ENCODE assay signal across 1 cellular context in the genomic region with DNA sequence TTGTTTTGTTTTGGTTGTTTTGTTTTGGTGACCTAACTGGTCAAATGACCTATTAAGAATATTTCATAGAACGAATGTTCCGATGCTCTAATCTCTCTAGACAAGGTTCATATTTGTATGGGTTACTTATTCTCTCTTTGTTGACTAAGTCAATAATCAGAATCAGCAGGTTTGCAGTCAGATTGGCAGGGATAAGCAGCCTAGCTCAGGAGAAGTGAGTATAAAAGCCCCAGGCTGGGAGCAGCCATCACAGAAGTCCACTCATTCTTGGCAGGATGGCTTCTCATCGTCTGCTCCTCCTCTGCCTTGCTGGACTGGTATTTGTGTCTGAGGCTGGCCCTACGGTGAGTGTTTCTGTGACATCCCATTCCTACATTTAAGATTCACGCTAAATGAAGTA.
A peak's percentile ranks its signal among the peaks of the same experiment; 100 is the strongest.
TF ChIP-seq lines count a peak whose summit lies in the region.

A gene (plus strand): TSS at position 250 of the 400 bp plus-strand sequence. CDS start 26 bp downstream, at position 276.

TF ChIP-seq in HepG2, 621 proteins besides CTCF, POLR2A, EP300 and RAD21 (continued from another document):
- TF ChIP-seq, protein P1, sequence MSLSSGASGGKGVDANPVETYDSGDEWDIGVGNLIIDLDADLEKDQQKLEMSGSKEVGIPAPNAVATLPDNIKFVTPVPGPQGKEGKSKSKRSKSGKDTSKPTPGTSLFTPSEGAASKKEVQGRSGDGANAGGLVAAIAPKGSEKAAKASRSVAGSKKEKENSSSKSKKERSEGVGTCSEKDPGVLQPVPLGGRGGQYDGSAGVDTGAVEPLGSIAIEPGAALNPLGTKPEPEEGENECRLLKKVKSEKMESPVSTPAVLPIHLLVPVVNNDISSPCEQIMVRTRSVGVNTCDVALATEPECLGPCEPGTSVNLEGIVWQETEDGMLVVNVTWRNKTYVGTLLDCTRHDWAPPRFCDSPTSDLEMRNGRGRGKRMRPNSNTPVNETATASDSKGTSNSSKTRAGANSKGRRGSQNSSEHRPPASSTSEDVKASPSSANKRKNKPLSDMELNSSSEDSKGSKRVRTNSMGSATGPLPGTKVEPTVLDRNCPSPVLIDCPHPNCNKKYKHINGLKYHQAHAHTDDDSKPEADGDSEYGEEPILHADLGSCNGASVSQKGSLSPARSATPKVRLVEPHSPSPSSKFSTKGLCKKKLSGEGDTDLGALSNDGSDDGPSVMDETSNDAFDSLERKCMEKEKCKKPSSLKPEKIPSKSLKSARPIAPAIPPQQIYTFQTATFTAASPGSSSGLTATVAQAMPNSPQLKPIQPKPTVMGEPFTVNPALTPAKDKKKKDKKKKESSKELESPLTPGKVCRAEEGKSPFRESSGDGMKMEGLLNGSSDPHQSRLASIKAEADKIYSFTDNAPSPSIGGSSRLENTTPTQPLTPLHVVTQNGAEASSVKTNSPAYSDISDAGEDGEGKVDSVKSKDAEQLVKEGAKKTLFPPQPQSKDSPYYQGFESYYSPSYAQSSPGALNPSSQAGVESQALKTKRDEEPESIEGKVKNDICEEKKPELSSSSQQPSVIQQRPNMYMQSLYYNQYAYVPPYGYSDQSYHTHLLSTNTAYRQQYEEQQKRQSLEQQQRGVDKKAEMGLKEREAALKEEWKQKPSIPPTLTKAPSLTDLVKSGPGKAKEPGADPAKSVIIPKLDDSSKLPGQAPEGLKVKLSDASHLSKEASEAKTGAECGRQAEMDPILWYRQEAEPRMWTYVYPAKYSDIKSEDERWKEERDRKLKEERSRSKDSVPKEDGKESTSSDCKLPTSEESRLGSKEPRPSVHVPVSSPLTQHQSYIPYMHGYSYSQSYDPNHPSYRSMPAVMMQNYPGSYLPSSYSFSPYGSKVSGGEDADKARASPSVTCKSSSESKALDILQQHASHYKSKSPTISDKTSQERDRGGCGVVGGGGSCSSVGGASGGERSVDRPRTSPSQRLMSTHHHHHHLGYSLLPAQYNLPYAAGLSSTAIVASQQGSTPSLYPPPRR (CRISPR knock-in tag; IDR thresholded peaks at IDR 0.05; ENCODE audit: borderline replicate concordance) = peak; percentile 89; the same call in 1 of the 2 replicates
- TF ChIP-seq ZNF138 (CRISPR knock-in tag; IDR thresholded peaks at IDR 0.05; ENCODE audit: low read depth) = no peak
- TF ChIP-seq ZNF558 (CRISPR knock-in tag; IDR thresholded peaks at IDR 0.05; ENCODE audit: borderline replicate concordance) = no peak
- 0 out of 2 replicates have a peak, but pooled peaks have one; percentile 65 for TF ChIP-seq RCOR2 (CRISPR knock-in tag; IDR thresholded peaks at IDR 0.05)
- TF ChIP-seq, protein P2, sequence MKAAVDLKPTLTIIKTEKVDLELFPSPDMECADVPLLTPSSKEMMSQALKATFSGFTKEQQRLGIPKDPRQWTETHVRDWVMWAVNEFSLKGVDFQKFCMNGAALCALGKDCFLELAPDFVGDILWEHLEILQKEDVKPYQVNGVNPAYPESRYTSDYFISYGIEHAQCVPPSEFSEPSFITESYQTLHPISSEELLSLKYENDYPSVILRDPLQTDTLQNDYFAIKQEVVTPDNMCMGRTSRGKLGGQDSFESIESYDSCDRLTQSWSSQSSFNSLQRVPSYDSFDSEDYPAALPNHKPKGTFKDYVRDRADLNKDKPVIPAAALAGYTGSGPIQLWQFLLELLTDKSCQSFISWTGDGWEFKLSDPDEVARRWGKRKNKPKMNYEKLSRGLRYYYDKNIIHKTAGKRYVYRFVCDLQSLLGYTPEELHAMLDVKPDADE (CRISPR knock-in tag; IDR thresholded peaks at IDR 0.05) = no peak
- no peak; the same call in 1 of the 2 replicates for TF ChIP-seq GATAD1 (CRISPR knock-in tag; IDR thresholded peaks at IDR 0.05)
- TF ChIP-seq CBX5 (CRISPR knock-in tag; IDR thresholded peaks at IDR 0.05; ENCODE audit: borderline replicate concordance) = peak; percentile 45; the same call in 1 of the 2 replicates
- TF ChIP-seq ZIK1 (CRISPR knock-in tag; IDR thresholded peaks at IDR 0.05; ENCODE audit: borderline replicate concordance, low read depth) = no peak
- TF ChIP-seq NFIC (IDR thresholded peaks at IDR 0.05; ENCODE audit: low read length) = peak; percentile 64; the same call in 1 of the 2 replicates
- TF ChIP-seq, protein P3, sequence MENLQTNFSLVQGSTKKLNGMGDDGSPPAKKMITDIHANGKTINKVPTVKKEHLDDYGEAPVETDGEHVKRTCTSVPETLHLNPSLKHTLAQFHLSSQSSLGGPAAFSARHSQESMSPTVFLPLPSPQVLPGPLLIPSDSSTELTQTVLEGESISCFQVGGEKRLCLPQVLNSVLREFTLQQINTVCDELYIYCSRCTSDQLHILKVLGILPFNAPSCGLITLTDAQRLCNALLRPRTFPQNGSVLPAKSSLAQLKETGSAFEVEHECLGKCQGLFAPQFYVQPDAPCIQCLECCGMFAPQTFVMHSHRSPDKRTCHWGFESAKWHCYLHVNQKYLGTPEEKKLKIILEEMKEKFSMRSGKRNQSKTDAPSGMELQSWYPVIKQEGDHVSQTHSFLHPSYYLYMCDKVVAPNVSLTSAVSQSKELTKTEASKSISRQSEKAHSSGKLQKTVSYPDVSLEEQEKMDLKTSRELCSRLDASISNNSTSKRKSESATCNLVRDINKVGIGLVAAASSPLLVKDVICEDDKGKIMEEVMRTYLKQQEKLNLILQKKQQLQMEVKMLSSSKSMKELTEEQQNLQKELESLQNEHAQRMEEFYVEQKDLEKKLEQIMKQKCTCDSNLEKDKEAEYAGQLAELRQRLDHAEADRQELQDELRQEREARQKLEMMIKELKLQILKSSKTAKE (CRISPR knock-in tag; IDR thresholded peaks at IDR 0.05; ENCODE audit: borderline replicate concordance) = no peak
- no peak for TF ChIP-seq ZNF883 (CRISPR knock-in tag; IDR thresholded peaks at IDR 0.05; ENCODE audit: not compliant biosample characterization)
- TF ChIP-seq ZNF891 (CRISPR knock-in tag; IDR thresholded peaks at IDR 0.05) = no peak
- no peak for TF ChIP-seq NONO (IDR thresholded peaks at IDR 0.05)
- TF ChIP-seq NONO (CRISPR knock-in tag; conservative IDR thresholded peaks at IDR 0.05) = no peak
- TF ChIP-seq ZFYVE20 (CRISPR knock-in tag; IDR thresholded peaks at IDR 0.05; ENCODE audit: borderline replicate concordance, low read depth) = no peak
- TF ChIP-seq ZNF136 (CRISPR knock-in tag; IDR thresholded peaks at IDR 0.05; ENCODE audit: low read depth) = no peak
- TF ChIP-seq SMARCC2 (IDR thresholded peaks at IDR 0.05) = no peak
- TF ChIP-seq SP5 (CRISPR knock-in tag; IDR thresholded peaks at IDR 0.05; ENCODE audit: borderline replicate concordance, low read depth) = no peak
- TF ChIP-seq MED8 (CRISPR knock-in tag; IDR thresholded peaks at IDR 0.05; ENCODE audit: insufficient replicate concordance) = peak; percentile 34
- TF ChIP-seq PCBP1 (IDR thresholded peaks at IDR 0.05; ENCODE audit: borderline replicate concordance, low read depth, low read length) = no peak
- TF ChIP-seq TRIM24 (CRISPR knock-in tag; IDR thresholded peaks at IDR 0.05) = no peak
- TF ChIP-seq ZNF121 (CRISPR knock-in tag; IDR thresholded peaks at IDR 0.05) = no peak
- TF ChIP-seq REPIN1 (CRISPR knock-in tag; IDR thresholded peaks at IDR 0.05; ENCODE audit: borderline replicate concordance, low read depth) = peak; percentile 71; the same call in 1 of the 2 replicates
- TF ChIP-seq PAWR (CRISPR knock-in tag; IDR thresholded peaks at IDR 0.05; ENCODE audit: borderline replicate concordance) = no peak
- no peak for TF ChIP-seq ZMAT3 (CRISPR knock-in tag; conservative IDR thresholded peaks at IDR 0.05)
- TF ChIP-seq, protein P4, sequence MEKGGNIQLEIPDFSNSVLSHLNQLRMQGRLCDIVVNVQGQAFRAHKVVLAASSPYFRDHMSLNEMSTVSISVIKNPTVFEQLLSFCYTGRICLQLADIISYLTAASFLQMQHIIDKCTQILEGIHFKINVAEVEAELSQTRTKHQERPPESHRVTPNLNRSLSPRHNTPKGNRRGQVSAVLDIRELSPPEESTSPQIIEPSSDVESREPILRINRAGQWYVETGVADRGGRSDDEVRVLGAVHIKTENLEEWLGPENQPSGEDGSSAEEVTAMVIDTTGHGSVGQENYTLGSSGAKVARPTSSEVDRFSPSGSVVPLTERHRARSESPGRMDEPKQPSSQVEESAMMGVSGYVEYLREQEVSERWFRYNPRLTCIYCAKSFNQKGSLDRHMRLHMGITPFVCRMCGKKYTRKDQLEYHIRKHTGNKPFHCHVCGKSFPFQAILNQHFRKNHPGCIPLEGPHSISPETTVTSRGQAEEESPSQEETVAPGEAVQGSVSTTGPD (CRISPR knock-in tag; IDR thresholded peaks at IDR 0.05) = no peak
- peak; percentile 73; the same call in 1 of the 2 replicates for TF ChIP-seq BORCS8-MEF2B (CRISPR knock-in tag; IDR thresholded peaks at IDR 0.05)
- TF ChIP-seq SRY (CRISPR knock-in tag; IDR thresholded peaks at IDR 0.05) = no peak
- TF ChIP-seq, protein P5, sequence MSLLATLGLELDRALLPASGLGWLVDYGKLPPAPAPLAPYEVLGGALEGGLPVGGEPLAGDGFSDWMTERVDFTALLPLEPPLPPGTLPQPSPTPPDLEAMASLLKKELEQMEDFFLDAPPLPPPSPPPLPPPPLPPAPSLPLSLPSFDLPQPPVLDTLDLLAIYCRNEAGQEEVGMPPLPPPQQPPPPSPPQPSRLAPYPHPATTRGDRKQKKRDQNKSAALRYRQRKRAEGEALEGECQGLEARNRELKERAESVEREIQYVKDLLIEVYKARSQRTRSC (CRISPR knock-in tag; IDR thresholded peaks at IDR 0.05; ENCODE audit: low read depth) = no peak
- TF ChIP-seq, protein P6, sequence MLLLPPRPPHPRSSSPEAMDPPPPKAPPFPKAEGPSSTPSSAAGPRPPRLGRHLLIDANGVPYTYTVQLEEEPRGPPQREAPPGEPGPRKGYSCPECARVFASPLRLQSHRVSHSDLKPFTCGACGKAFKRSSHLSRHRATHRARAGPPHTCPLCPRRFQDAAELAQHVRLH (CRISPR knock-in tag; IDR thresholded peaks at IDR 0.05; ENCODE audit: borderline replicate concordance, low read depth) = 0 out of 2 replicates have a peak, but pooled peaks have one; percentile 54
- TF ChIP-seq, protein P7, sequence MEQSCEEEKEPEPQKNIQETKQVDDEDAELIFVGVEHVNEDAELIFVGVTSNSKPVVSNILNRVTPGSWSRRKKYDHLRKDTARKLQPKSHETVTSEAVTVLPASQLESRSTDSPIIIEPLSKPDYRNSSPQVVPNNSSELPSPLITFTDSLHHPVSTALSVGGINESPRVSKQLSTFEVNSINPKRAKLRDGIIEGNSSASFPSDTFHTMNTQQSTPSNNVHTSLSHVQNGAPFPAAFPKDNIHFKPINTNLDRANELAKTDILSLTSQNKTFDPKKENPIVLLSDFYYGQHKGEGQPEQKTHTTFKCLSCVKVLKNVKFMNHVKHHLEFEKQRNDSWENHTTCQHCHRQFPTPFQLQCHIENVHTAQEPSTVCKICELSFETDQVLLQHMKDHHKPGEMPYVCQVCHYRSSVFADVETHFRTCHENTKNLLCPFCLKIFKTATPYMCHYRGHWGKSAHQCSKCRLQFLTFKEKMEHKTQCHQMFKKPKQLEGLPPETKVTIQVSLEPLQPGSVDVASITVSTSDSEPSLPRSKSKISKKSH (CRISPR knock-in tag; IDR thresholded peaks at IDR 0.05; ENCODE audit: borderline replicate concordance) = no peak
- no peak for TF ChIP-seq ZSCAN21 (CRISPR knock-in tag; IDR thresholded peaks at IDR 0.05; ENCODE audit: borderline replicate concordance)
